1 cellular context compared by ENCODE assay signal in the genomic region with DNA sequence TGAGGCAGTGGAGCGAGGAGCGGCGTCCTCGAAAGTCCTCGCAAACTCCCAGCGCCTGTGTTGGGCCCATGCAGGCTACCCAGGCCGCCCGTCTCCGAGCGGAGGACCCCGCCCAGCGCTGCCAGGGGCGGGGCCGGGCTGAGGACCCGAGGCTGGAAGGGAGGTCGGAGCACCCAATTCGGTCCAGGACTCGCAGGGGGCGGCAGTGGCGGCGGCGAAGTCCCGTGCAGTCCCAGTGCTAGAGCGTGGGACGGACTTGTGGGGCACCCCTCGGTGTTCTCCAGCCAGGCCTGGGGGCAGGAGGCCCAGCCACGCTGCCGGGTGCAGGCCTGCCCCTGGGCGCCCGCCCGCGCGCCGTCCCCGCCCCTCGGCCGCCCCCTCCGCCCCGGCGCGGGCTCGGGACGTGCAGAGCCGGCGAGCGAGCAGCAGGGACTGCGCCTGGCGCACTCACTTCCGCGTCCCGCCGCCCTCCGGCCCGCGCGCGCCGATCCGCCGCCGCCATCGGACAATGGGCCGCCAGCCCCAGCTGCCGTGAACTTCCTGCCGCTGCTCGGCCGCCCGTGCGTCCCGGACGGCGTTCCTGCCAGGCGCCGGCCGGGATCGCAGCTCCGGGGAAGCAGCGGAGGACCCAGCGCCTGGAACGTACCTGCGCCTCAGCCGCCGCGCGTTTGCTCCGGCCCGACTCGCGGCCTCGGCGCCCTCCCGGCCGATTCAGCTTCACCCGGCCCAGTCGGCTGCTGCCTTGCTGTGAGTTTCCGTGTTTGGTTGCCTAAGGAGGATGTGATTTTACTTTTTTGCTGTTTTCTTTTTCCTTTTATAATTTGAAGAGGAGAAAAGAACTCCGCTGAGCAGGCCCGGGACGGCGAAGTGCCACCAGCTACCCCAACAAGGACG.
TF ChIP-seq lines count a peak whose summit lies in the region.

No MANE protein-coding gene starts in this region.

TF ChIP-seq in HepG2, 621 proteins besides CTCF, POLR2A, EP300 and RAD21 (continued from another document):
- TF ChIP-seq JUN (CRISPR knock-in tag; IDR thresholded peaks at IDR 0.05) (no peak), HIVEP1 (CRISPR knock-in tag; IDR thresholded peaks at IDR 0.05) (no peak; the same call in 1 of the 2 replicates), EHMT2 (IDR thresholded peaks at IDR 0.05; ENCODE audit: borderline replicate concordance, low read depth, low read length) (no peak), ZBTB7A (CRISPR knock-in tag; IDR thresholded peaks at IDR 0.05) (no peak), RXRA (CRISPR knock-in tag; IDR thresholded peaks at IDR 0.05) (0 out of 2 replicates have a peak, but pooled peaks have one; percentile 25), CBX2 (IDR thresholded peaks at IDR 0.05; ENCODE audit: low read depth, low read length) (no peak), CBX2 (CRISPR knock-in tag; IDR thresholded peaks at IDR 0.05; ENCODE audit: low read depth) (no peak), HNRNPLL (IDR thresholded peaks at IDR 0.05; ENCODE audit: low read depth, low read length, poor library complexity, severe bottlenecking) (peak; percentile 83)
